Comparison of ENCODE assay signal across 2 cellular contexts in the genomic region with DNA sequence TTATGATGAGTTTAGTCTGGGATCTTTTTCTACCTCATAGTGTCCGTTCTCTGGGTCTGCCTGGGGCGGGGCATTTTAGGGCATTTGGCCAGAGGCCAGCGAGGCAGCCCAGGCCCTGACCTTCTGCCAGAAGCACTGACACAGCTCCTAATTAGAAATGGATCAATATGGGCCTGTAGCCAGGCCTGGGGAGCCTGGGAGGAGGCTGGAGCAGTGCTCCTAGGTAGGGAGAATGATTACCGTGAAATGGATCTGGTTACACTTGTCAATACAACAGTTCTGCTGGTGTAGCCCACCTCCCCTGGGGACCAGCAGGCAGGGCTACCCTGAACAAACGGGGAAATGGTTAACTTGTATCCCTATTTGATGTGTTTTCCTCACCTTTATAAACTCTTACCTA.
TF ChIP-seq lines count a peak whose summit lies in the region.

No MANE protein-coding gene starts in this region.

TF ChIP-seq in WTC11, 78 proteins besides CTCF, POLR2A, EP300 and RAD21 (continued from another document):
- TF ChIP-seq, protein P1, sequence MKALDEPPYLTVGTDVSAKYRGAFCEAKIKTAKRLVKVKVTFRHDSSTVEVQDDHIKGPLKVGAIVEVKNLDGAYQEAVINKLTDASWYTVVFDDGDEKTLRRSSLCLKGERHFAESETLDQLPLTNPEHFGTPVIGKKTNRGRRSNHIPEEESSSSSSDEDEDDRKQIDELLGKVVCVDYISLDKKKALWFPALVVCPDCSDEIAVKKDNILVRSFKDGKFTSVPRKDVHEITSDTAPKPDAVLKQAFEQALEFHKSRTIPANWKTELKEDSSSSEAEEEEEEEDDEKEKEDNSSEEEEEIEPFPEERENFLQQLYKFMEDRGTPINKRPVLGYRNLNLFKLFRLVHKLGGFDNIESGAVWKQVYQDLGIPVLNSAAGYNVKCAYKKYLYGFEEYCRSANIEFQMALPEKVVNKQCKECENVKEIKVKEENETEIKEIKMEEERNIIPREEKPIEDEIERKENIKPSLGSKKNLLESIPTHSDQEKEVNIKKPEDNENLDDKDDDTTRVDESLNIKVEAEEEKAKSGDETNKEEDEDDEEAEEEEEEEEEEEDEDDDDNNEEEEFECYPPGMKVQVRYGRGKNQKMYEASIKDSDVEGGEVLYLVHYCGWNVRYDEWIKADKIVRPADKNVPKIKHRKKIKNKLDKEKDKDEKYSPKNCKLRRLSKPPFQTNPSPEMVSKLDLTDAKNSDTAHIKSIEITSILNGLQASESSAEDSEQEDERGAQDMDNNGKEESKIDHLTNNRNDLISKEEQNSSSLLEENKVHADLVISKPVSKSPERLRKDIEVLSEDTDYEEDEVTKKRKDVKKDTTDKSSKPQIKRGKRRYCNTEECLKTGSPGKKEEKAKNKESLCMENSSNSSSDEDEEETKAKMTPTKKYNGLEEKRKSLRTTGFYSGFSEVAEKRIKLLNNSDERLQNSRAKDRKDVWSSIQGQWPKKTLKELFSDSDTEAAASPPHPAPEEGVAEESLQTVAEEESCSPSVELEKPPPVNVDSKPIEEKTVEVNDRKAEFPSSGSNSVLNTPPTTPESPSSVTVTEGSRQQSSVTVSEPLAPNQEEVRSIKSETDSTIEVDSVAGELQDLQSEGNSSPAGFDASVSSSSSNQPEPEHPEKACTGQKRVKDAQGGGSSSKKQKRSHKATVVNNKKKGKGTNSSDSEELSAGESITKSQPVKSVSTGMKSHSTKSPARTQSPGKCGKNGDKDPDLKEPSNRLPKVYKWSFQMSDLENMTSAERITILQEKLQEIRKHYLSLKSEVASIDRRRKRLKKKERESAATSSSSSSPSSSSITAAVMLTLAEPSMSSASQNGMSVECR (CRISPR knock-in tag; IDR thresholded peaks at IDR 0.05; ENCODE audit: borderline replicate concordance): no peak
- TF ChIP-seq JAZF1 (CRISPR knock-in tag; IDR thresholded peaks at IDR 0.05) (no peak), CREM (CRISPR knock-in tag; IDR thresholded peaks at IDR 0.05) (no peak), GABPB1 (CRISPR knock-in tag; IDR thresholded peaks at IDR 0.05) (no peak), EMX1 (CRISPR knock-in tag; IDR thresholded peaks at IDR 0.05) (no peak), ZNF416 (CRISPR knock-in tag; IDR thresholded peaks at IDR 0.05) (no peak)
- TF ChIP-seq, protein P2, sequence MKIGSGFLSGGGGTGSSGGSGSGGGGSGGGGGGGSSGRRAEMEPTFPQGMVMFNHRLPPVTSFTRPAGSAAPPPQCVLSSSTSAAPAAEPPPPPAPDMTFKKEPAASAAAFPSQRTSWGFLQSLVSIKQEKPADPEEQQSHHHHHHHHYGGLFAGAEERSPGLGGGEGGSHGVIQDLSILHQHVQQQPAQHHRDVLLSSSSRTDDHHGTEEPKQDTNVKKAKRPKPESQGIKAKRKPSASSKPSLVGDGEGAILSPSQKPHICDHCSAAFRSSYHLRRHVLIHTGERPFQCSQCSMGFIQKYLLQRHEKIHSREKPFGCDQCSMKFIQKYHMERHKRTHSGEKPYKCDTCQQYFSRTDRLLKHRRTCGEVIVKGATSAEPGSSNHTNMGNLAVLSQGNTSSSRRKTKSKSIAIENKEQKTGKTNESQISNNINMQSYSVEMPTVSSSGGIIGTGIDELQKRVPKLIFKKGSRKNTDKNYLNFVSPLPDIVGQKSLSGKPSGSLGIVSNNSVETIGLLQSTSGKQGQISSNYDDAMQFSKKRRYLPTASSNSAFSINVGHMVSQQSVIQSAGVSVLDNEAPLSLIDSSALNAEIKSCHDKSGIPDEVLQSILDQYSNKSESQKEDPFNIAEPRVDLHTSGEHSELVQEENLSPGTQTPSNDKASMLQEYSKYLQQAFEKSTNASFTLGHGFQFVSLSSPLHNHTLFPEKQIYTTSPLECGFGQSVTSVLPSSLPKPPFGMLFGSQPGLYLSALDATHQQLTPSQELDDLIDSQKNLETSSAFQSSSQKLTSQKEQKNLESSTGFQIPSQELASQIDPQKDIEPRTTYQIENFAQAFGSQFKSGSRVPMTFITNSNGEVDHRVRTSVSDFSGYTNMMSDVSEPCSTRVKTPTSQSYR (CRISPR knock-in tag; IDR thresholded peaks at IDR 0.05): no peak
- TF ChIP-seq, protein P3, sequence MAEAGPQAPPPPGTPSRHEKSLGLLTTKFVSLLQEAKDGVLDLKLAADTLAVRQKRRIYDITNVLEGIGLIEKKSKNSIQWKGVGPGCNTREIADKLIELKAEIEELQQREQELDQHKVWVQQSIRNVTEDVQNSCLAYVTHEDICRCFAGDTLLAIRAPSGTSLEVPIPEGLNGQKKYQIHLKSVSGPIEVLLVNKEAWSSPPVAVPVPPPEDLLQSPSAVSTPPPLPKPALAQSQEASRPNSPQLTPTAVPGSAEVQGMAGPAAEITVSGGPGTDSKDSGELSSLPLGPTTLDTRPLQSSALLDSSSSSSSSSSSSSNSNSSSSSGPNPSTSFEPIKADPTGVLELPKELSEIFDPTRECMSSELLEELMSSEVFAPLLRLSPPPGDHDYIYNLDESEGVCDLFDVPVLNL (CRISPR knock-in tag; IDR thresholded peaks at IDR 0.05; ENCODE audit: borderline replicate concordance, low read depth): no peak

TF ChIP-seq in HepG2, 621 proteins besides CTCF, POLR2A, EP300 and RAD21 (continued from another document and continues in another):
- TF ChIP-seq ZBTB3 (CRISPR knock-in tag; IDR thresholded peaks at IDR 0.05; ENCODE audit: borderline replicate concordance, low read depth) (no peak), SMYD3 (CRISPR knock-in tag; IDR thresholded peaks at IDR 0.05) (no peak), FOXO4 (CRISPR knock-in tag; conservative IDR thresholded peaks at IDR 0.05) (no peak), ZNF468 (CRISPR knock-in tag; IDR thresholded peaks at IDR 0.05) (no peak), KDM5B (CRISPR knock-in tag; IDR thresholded peaks at IDR 0.05; ENCODE audit: borderline replicate concordance) (no peak), ZSCAN25 (CRISPR knock-in tag; IDR thresholded peaks at IDR 0.05) (no peak), CREM (IDR thresholded peaks at IDR 0.05) (no peak), CREM (CRISPR knock-in tag; IDR thresholded peaks at IDR 0.05) (no peak), ZMAT3 (CRISPR knock-in tag; conservative IDR thresholded peaks at IDR 0.05) (no peak), ZNF235 (CRISPR knock-in tag; IDR thresholded peaks at IDR 0.05; ENCODE audit: borderline replicate concordance) (no peak), ZNF7 (CRISPR knock-in tag; IDR thresholded peaks at IDR 0.05) (no peak), HOXA9 (CRISPR knock-in tag; IDR thresholded peaks at IDR 0.05; ENCODE audit: borderline replicate concordance) (no peak), SATB2 (CRISPR knock-in tag; IDR thresholded peaks at IDR 0.05) (no peak), ZNF644 (CRISPR knock-in tag; IDR thresholded peaks at IDR 0.05; ENCODE audit: low read depth) (no peak), PHF20 (CRISPR knock-in tag; IDR thresholded peaks at IDR 0.05) (no peak), SALL1 (CRISPR knock-in tag; IDR thresholded peaks at IDR 0.05) (peak; percentile 62), JDP2 (CRISPR knock-in tag; IDR thresholded peaks at IDR 0.05; ENCODE audit: borderline replicate concordance) (no peak), ISX (CRISPR knock-in tag; conservative IDR thresholded peaks at IDR 0.05) (no peak), NCOA2 (CRISPR knock-in tag; IDR thresholded peaks at IDR 0.05) (no peak), ARID2 (CRISPR knock-in tag; IDR thresholded peaks at IDR 0.05; ENCODE audit: borderline replicate concordance) (no peak), KMT2A (CRISPR knock-in tag; IDR thresholded peaks at IDR 0.05) (peak; percentile 24; the same call in 1 of the 2 replicates), FOSL1 (CRISPR knock-in tag; IDR thresholded peaks at IDR 0.05; ENCODE audit: borderline replicate concordance) (no peak), ZSCAN22 (CRISPR knock-in tag; IDR thresholded peaks at IDR 0.05) (no peak), MAZ (IDR thresholded peaks at IDR 0.05; ENCODE audit: borderline replicate concordance, low read depth, low read length) (no peak), MAZ (CRISPR knock-in tag; IDR thresholded peaks at IDR 0.05; ENCODE audit: low read depth) (no peak), CSRNP1 (CRISPR knock-in tag; IDR thresholded peaks at IDR 0.05) (no peak), ZNF253 (CRISPR knock-in tag; IDR thresholded peaks at IDR 0.05; ENCODE audit: borderline replicate concordance) (no peak), HHEX (CRISPR knock-in tag; IDR thresholded peaks at IDR 0.05) (no peak), ZNF343 (CRISPR knock-in tag; IDR thresholded peaks at IDR 0.05) (no peak), ATF1 (CRISPR knock-in tag; IDR thresholded peaks at IDR 0.05) (no peak), FOSL2 (CRISPR knock-in tag; IDR thresholded peaks at IDR 0.05) (no peak)
- TF ChIP-seq, protein P4, sequence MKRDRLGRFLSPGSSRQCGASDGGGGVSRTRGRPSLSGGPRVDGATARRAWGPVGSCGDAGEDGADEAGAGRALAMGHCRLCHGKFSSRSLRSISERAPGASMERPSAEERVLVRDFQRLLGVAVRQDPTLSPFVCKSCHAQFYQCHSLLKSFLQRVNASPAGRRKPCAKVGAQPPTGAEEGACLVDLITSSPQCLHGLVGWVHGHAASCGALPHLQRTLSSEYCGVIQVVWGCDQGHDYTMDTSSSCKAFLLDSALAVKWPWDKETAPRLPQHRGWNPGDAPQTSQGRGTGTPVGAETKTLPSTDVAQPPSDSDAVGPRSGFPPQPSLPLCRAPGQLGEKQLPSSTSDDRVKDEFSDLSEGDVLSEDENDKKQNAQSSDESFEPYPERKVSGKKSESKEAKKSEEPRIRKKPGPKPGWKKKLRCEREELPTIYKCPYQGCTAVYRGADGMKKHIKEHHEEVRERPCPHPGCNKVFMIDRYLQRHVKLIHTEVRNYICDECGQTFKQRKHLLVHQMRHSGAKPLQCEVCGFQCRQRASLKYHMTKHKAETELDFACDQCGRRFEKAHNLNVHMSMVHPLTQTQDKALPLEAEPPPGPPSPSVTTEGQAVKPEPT (CRISPR knock-in tag; IDR thresholded peaks at IDR 0.05; ENCODE audit: low read depth): no peak
- TF ChIP-seq, protein P5, sequence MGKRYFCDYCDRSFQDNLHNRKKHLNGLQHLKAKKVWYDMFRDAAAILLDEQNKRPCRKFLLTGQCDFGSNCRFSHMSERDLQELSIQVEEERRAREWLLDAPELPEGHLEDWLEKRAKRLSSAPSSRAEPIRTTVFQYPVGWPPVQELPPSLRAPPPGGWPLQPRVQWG (CRISPR knock-in tag; IDR thresholded peaks at IDR 0.05; ENCODE audit: borderline replicate concordance, low read depth): no peak
- TF ChIP-seq, protein P6, sequence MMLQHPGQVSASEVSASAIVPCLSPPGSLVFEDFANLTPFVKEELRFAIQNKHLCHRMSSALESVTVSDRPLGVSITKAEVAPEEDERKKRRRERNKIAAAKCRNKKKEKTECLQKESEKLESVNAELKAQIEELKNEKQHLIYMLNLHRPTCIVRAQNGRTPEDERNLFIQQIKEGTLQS (CRISPR knock-in tag; IDR thresholded peaks at IDR 0.05): no peak
- TF ChIP-seq, protein P7, sequence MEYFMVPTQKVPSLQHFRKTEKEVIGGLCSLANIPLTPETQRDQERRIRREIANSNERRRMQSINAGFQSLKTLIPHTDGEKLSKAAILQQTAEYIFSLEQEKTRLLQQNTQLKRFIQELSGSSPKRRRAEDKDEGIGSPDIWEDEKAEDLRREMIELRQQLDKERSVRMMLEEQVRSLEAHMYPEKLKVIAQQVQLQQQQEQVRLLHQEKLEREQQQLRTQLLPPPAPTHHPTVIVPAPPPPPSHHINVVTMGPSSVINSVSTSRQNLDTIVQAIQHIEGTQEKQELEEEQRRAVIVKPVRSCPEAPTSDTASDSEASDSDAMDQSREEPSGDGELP (IDR thresholded peaks at IDR 0.05; ENCODE audit: borderline replicate concordance, low read depth): no peak
- TF ChIP-seq, protein P8, sequence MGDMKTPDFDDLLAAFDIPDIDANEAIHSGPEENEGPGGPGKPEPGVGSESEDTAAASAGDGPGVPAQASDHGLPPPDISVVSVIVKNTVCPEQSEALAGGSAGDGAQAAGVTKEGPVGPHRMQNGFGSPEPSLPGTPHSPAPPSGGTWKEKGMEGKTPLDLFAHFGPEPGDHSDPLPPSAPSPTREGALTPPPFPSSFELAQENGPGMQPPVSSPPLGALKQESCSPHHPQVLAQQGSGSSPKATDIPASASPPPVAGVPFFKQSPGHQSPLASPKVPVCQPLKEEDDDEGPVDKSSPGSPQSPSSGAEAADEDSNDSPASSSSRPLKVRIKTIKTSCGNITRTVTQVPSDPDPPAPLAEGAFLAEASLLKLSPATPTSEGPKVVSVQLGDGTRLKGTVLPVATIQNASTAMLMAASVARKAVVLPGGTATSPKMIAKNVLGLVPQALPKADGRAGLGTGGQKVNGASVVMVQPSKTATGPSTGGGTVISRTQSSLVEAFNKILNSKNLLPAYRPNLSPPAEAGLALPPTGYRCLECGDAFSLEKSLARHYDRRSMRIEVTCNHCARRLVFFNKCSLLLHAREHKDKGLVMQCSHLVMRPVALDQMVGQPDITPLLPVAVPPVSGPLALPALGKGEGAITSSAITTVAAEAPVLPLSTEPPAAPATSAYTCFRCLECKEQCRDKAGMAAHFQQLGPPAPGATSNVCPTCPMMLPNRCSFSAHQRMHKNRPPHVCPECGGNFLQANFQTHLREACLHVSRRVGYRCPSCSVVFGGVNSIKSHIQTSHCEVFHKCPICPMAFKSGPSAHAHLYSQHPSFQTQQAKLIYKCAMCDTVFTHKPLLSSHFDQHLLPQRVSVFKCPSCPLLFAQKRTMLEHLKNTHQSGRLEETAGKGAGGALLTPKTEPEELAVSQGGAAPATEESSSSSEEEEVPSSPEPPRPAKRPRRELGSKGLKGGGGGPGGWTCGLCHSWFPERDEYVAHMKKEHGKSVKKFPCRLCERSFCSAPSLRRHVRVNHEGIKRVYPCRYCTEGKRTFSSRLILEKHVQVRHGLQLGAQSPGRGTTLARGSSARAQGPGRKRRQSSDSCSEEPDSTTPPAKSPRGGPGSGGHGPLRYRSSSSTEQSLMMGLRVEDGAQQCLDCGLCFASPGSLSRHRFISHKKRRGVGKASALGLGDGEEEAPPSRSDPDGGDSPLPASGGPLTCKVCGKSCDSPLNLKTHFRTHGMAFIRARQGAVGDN (CRISPR knock-in tag; IDR thresholded peaks at IDR 0.05): peak; percentile 49
